8 cellular contexts compared by ENCODE assay signal in the genomic region with DNA sequence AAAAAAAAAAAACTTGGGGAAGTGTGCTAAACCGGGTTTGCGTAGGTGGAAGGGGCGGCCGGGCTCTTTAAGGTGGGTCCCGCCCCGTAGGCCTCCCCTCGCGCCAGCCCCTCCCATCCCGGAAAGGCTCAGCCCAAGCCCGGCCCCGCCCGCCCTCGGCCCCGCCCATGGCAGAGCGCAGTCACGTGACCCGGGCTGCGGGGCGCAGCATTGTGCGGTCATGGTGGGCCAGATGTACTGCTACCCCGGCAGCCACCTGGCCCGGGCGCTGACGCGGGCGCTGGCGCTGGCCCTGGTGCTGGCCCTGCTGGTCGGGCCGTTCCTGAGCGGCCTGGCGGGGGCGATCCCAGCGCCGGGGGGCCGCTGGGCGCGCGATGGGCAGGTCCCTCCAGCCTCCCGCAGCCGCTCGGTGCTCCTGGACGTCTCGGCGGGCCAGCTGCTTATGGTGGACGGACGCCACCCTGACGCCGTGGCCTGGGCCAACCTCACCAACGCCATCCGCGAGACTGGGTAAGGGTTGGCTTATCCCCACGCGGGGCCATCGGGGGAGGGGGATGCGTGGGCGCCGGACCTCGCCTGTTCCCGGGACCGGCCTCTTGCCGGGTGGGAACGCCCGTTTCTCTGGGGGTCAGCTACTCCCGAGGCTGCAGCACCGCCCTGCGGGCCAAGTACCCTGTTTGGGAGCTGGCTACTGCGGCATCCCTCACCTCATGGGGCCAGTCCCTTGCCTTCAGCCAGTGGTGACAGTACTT.
A peak's percentile ranks its signal among the peaks of the same experiment; 100 is the strongest.
DNase-seq lines count a peak whose midpoint lies in the region; TF ChIP-seq lines count a peak whose summit lies in the region.

A gene with protein sequence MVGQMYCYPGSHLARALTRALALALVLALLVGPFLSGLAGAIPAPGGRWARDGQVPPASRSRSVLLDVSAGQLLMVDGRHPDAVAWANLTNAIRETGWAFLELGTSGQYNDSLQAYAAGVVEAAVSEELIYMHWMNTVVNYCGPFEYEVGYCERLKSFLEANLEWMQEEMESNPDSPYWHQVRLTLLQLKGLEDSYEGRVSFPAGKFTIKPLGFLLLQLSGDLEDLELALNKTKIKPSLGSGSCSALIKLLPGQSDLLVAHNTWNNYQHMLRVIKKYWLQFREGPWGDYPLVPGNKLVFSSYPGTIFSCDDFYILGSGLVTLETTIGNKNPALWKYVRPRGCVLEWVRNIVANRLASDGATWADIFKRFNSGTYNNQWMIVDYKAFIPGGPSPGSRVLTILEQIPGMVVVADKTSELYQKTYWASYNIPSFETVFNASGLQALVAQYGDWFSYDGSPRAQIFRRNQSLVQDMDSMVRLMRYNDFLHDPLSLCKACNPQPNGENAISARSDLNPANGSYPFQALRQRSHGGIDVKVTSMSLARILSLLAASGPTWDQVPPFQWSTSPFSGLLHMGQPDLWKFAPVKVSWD (plus strand): TSS at position 207 of the 752 bp plus-strand sequence. CDS start 14 bp downstream, at position 221.

- peak within 1 kb of the TSS; percentile 71 for H3K27ac Mint-ChIP-seq in nephron progenitor cell
- H3K27ac Mint-ChIP-seq in stimulated activated naive CD8-positive, alpha-beta T cell treated with anti-CD3 and anti-CD28 coated beads, Interleukin-15, Interleukin-2, amounts not matched to agents 100 ng/mL and 50 ng/mL, for 24 hours = peak within 1 kb of the TSS; percentile 86

- H3K36me3 Mint-ChIP-seq in nephron progenitor cell (ENCODE audit: low read depth) = peaks cover 4% of the 10 kb centered on the region
- H3K36me3 Mint-ChIP-seq in stimulated activated naive CD8-positive, alpha-beta T cell treated with anti-CD3 and anti-CD28 coated beads, Interleukin-15, Interleukin-2, amounts not matched to agents 100 ng/mL and 50 ng/mL, for 24 hours (ENCODE audit: low read depth) = no peaks in the 10 kb centered on the region

- peak within 1 kb of the TSS; percentile 88 for H3K4me3 ChIP-seq in LNCaP clone FGC (ENCODE audit: low read depth, low read length)
- peak within 1 kb of the TSS; percentile 90 for H3K4me3 ChIP-seq in fibroblast of pulmonary artery (replicated peaks; ENCODE audit: low read depth, low read length)

- H3K4me1 Mint-ChIP-seq in nephron progenitor cell = peaks cover 17% of the 10 kb centered on the region
- peaks cover 13% of the 10 kb centered on the region for H3K4me1 Mint-ChIP-seq in stimulated activated naive CD8-positive, alpha-beta T cell treated with anti-CD3 and anti-CD28 coated beads, Interleukin-15, Interleukin-2, amounts not matched to agents 100 ng/mL and 50 ng/mL, for 24 hours (ENCODE audit: low read depth)

- DNase-seq in EL = peak; percentile 93
- DNase-seq in GOT3 (lab: John Stamatoyannopoulos, UW) = peak; percentile 74
- DNase-seq in LNCaP clone FGC (ENCODE audit: low read depth) = peak; percentile 63
- peak; percentile 86 to 89 for DNase-seq in SHP77 (lab: John Stamatoyannopoulos, UW)
- DNase-seq in activated effector memory CD4-positive, alpha-beta T cell treated with Interleukin-2 at 50 U/mL for 16 hours = peak; percentile 93
- DNase-seq in fibroblast of pulmonary artery (ENCODE audit: low read depth) = peak; percentile 94
- peak; percentile 95 for DNase-seq in nephron progenitor cell

- H3K27me3 Mint-ChIP-seq in nephron progenitor cell (ENCODE audit: low read depth, poor library complexity) = peaks cover 14% of the 10 kb centered on the region
- H3K27me3 Mint-ChIP-seq in stimulated activated naive CD8-positive, alpha-beta T cell treated with anti-CD3 and anti-CD28 coated beads, Interleukin-15, Interleukin-2, amounts not matched to agents 100 ng/mL and 50 ng/mL, for 24 hours = no peaks in the 10 kb centered on the region

- TF ChIP-seq CTCF in LNCaP clone FGC (IDR thresholded peaks at IDR 0.05; ENCODE audit: control insufficient read depth, extremely low read depth, insufficient read depth) (0 out of 2 replicates have a peak, but pooled peaks have one; percentile 8), fibroblast of pulmonary artery (IDR thresholded peaks at IDR 0.05; ENCODE audit: low read length, missing control alignments) (no peak), nephron progenitor cell (IDR thresholded peaks at IDR 0.05) (no peak)

- H3K9me3 Mint-ChIP-seq in nephron progenitor cell = no peaks in the 10 kb centered on the region
- no peaks in the 10 kb centered on the region for H3K9me3 Mint-ChIP-seq in stimulated activated naive CD8-positive, alpha-beta T cell treated with anti-CD3 and anti-CD28 coated beads, Interleukin-15, Interleukin-2, amounts not matched to agents 100 ng/mL and 50 ng/mL, for 24 hours

- peak within 1 kb of the TSS; percentile 92 for H3K4me3 Mint-ChIP-seq in nephron progenitor cell
- peak within 1 kb of the TSS; percentile 88 for H3K4me3 Mint-ChIP-seq in stimulated activated naive CD8-positive, alpha-beta T cell treated with anti-CD3 and anti-CD28 coated beads, Interleukin-15, Interleukin-2, amounts not matched to agents 100 ng/mL and 50 ng/mL, for 24 hours

Comparison
In these comparisons a context has a peak if more than half of its experiments do, and no peak if none do; other contexts are left out.
1. Peak in every context shown above with its lines: DNase-seq and H3K4me3 ChIP-seq.